8 cellular contexts compared by ENCODE assay signal in genomic region chr10:92290076-92290836, GRCh38. TPM values are rescaled to one million over a fixed set of nuclear protein-coding genes. Genes with fewer than 3 reads are reported as not detected.
DNase-seq lines count a peak whose midpoint lies in the region; ATAC-seq and TF ChIP-seq lines count a peak whose summit lies in the region.

No MANE protein-coding gene starts in this region.

- in situ Hi-C loops in GM13976 (cut with MboI; ENCODE audit: low sequenced_read_pairs, unreplicated experiment): loop anchor here (25.0 kb wide), 1 partner anchor 203 kb away; no protein-coding TSS in a partner anchor

- H3K27ac ChIP-seq in urinary bladder (ENCODE audit: low read depth): peak overlapping the region; percentile 90

- no peaks in the 10 kb centered on the region for H3K4me1 ChIP-seq in urinary bladder (ENCODE audit: insufficient read depth)

- ATAC-seq in HG03064 (IDR thresholded peaks at IDR 0.05; ENCODE audit: low read depth, unreplicated experiment): peak; percentile 7
- peak; percentile 23 for ATAC-seq in activated T-helper 17 cell treated with anti-CD3 and anti-CD28 coated beads, Interleukin-2, amount 50 U/mL, for 72 hours (replicated peaks)

- H3K36me3 Mint-ChIP-seq in activated T-helper 17 cell treated with anti-CD3 and anti-CD28 coated beads, Interleukin-2, amount 50 U/mL, for 72 hours (ENCODE audit: low read depth): peaks cover 25% of the 10 kb centered on the region
- peaks cover 15% of the 10 kb centered on the region for H3K36me3 Mint-ChIP-seq in nephron (ENCODE audit: low read depth)

- H3K4me3 ChIP-seq in AG04449 (ENCODE audit: low read depth, low read length): peak overlapping the region; percentile 97
- peak overlapping the region; percentile 96 for H3K4me3 ChIP-seq in fibroblast of villous mesenchyme (ENCODE audit: low read depth, low read length)
- peak overlapping the region; percentile 75 for H3K4me3 ChIP-seq in urinary bladder (ENCODE audit: low read depth, low read length)

- H3K4me3 Mint-ChIP-seq in activated T-helper 17 cell treated with anti-CD3 and anti-CD28 coated beads, Interleukin-2, amount 50 U/mL, for 72 hours: peak overlapping the region; percentile 96
- H3K4me3 Mint-ChIP-seq in nephron: peak overlapping the region; percentile 96 to 97 (median 96)

- WGBS in urinary bladder: under 1% methylated on average over 33 of the region's 33 CpGs

- POLR2A ChIA-PET in AG04449 (lab: Yijun Ruan, JAX): interaction anchor here (0.8 to 1.2 kb wide), 3 partner anchors 9 to 82 kb away, joined by 3 to 5 read pairs (median 3); no protein-coding TSS in a partner anchor

- H3K36me3 ChIP-seq in urinary bladder (ENCODE audit: insufficient read depth): peaks cover 1% of the 10 kb centered on the region

- peak overlapping the region; percentile 91 for H3K27ac Mint-ChIP-seq in activated T-helper 17 cell treated with anti-CD3 and anti-CD28 coated beads, Interleukin-2, amount 50 U/mL, for 72 hours
- peak overlapping the region; percentile 86 to 93 (median 90) for H3K27ac Mint-ChIP-seq in nephron

- CTCF ChIA-PET in AG04449 (lab: Yijun Ruan, JAX): interaction anchor here (0.7 to 5.8 kb wide), 13 partner anchors 7 to 301 kb away, joined by 3 to 103 read pairs (median 4); no protein-coding TSS in a partner anchor

- H3K9me3 Mint-ChIP-seq in activated T-helper 17 cell treated with anti-CD3 and anti-CD28 coated beads, Interleukin-2, amount 50 U/mL, for 72 hours: no peaks in the 10 kb centered on the region
- no peaks in the 10 kb centered on the region for H3K9me3 Mint-ChIP-seq in nephron

- H3K27me3 Mint-ChIP-seq in activated T-helper 17 cell treated with anti-CD3 and anti-CD28 coated beads, Interleukin-2, amount 50 U/mL, for 72 hours: no peaks in the 10 kb centered on the region
- no peaks in the 10 kb centered on the region for H3K27me3 Mint-ChIP-seq in nephron (ENCODE audit: low read depth)

- DNase-seq in AG04449 (ENCODE audit: low read depth, low spot score) (no peak), GM13976 (ENCODE audit: low spot score) (peak; percentile 54), NCI-H510A treated with DMSO at 0.1 percent for 48 hours (lab: John Stamatoyannopoulos, UW) (peak; percentile 69), fibroblast of villous mesenchyme (ENCODE audit: low read depth) (peak; percentile 38)

- H3K4me1 Mint-ChIP-seq in activated T-helper 17 cell treated with anti-CD3 and anti-CD28 coated beads, Interleukin-2, amount 50 U/mL, for 72 hours: peaks cover 14% of the 10 kb centered on the region
- H3K4me1 Mint-ChIP-seq in nephron: peaks cover 30% of the 10 kb centered on the region

- TF ChIP-seq CTCF in AG04449 (IDR thresholded peaks at IDR 0.05; ENCODE audit: insufficient read depth, low read length, missing control alignments) (no peak), GM13976 (IDR thresholded peaks at IDR 0.05; ENCODE audit: borderline replicate concordance, control extremely low read depth, extremely low read depth, insufficient read depth, missing control alignments) (no peak), fibroblast of villous mesenchyme (IDR thresholded peaks at IDR 0.05; ENCODE audit: insufficient read depth, low read depth, low read length) (no peak), nephron (IDR thresholded peaks at IDR 0.05; ENCODE audit: unreplicated experiment in 3 of 3) (no peak)

RNA-seq across cellular contexts. Expression of gene CPEB3, which starts 0.6 kb away (rescaled TPM):
- total RNA-seq in activated T-helper 17 cell treated with anti-CD3 and anti-CD28 coated beads, Interleukin-2, amount 50 U/mL, for 72 hours: 1 to 10 TPM; 2.1 to 2.9 TPM
- 0.43 and 0.64 TPM in 2 replicates for total RNA-seq in fibroblast of villous mesenchyme
- 7.4 TPM for total RNA-seq in urinary bladder
- polyA plus RNA-seq in urinary bladder: 2.3 TPM

RNA-seq across cellular contexts. Expression of gene MARCHF5, which starts 0.7 kb away (rescaled TPM):
- 10 to 100 TPM; 28.7 to 31.6 TPM for total RNA-seq in activated T-helper 17 cell treated with anti-CD3 and anti-CD28 coated beads, Interleukin-2, amount 50 U/mL, for 72 hours
- 10.3 and 13.4 TPM in 2 replicates for total RNA-seq in fibroblast of villous mesenchyme
- 29.3 TPM for total RNA-seq in urinary bladder
- 20.9 TPM for polyA plus RNA-seq in urinary bladder
